8 cellular contexts compared by ENCODE assay signal in genomic region chr1:13748610-13749505, GRCh38. TPM values are rescaled to one million over a fixed set of nuclear protein-coding genes. Genes with fewer than 3 reads are reported as not detected.
DNase-seq lines count a peak whose midpoint lies in the region; ATAC-seq and TF ChIP-seq lines count a peak whose summit lies in the region.

No MANE protein-coding gene starts in this region.

- H3K9me2 ChIP-seq in HCT116 (ENCODE audit: insufficient read depth) (no peaks in the 10 kb centered on the region), MM.1S (replicated peaks; ENCODE audit: insufficient read depth, low read length) (no peaks in the 10 kb centered on the region)

- H3K36me3 ChIP-seq in HCT116 (ENCODE audit: control insufficient read depth in 1 of 2, insufficient read depth in 2 of 2, low read length in 2 of 2), result no peaks in the 10 kb centered on the region
- H3K36me3 ChIP-seq in MM.1S (replicated peaks; ENCODE audit: insufficient read depth, low read length), result peaks cover 4% of the 10 kb centered on the region; the same call in 1 of the 2 replicates
- peaks cover 12% of the 10 kb centered on the region for H3K36me3 ChIP-seq in neuron (ENCODE audit: insufficient read depth, low read length)

- no peak for TF ChIP-seq RAD21 in HCT116 (IDR thresholded peaks at IDR 0.05; ENCODE audit: low read depth)

- CTCF ChIA-PET in HCT116 (lab: Charles Lee), result interaction anchor here (0.7 to 1.0 kb wide), 2 partner anchors 8 to 23 kb away, joined by 3 to 6 read pairs; no protein-coding TSS in a partner anchor

- H3K9ac ChIP-seq in HCT116 (ENCODE audit: low read length) (peak overlapping the region; percentile 59), MM.1S (ENCODE audit: low read length) (peak overlapping the region; percentile 82)

- POLR2A ChIA-PET in HCT116 (lab: Charles Lee), result interaction anchor here (1.0 to 1.3 kb wide), 2 partner anchors 9 to 12 kb away, joined by 5 to 8 read pairs; no protein-coding TSS in a partner anchor

- H3F3A ChIP-seq in MM.1S (ENCODE audit: insufficient read depth, low read length), result peaks cover 16% of the 10 kb centered on the region

- H3K9me3 ChIP-seq in HCT116 (ENCODE audit: control insufficient read depth in 1 of 2, insufficient read depth in 1 of 2, low read depth in 1 of 2, low read length in 2 of 2) (no peaks in the 10 kb centered on the region), MM.1S (replicated peaks; ENCODE audit: insufficient read depth, low read length) (no peaks in the 10 kb centered on the region), neuron (ENCODE audit: low read length) (no peaks in the 10 kb centered on the region)

- H3K4me2 ChIP-seq in HCT116 (ENCODE audit: low read length), result peak overlapping the region; percentile 86
- H3K4me2 ChIP-seq in MM.1S (ENCODE audit: low read depth, low read length), result peak overlapping the region; percentile 90

- TF ChIP-seq POLR2A in HCT116 (IDR thresholded peaks at IDR 0.05; ENCODE audit: borderline replicate concordance, extremely low read depth, insufficient read depth, insufficient read length), result peak; percentile 78

- RAD21 ChIA-PET in HCT116 (lab: Charles Lee; ENCODE audit: low non-redundant PET in 1 of 2, low total read pairs in 2 of 2, uncharacterized antibody in 2 of 2, unreplicated experiment in 2 of 2), result no interaction called here

- H3K27ac ChIP-seq in HCT116 (ENCODE audit: low read depth, low read length) (peak overlapping the region; percentile 76; the same call in 1 of the 2 replicates), MM.1S (ENCODE audit: low read length) (peak overlapping the region; percentile 71), foreskin keratinocyte (peak overlapping the region; percentile 82)

- TF ChIP-seq CTCF in HCT116 (IDR thresholded peaks at IDR 0.05 in 2 of 3, conservative IDR thresholded peaks at IDR 0.05 in 1 of 3; ENCODE audit: borderline replicate concordance in 1 of 3, insufficient read depth in 1 of 3, low read depth in 2 of 3, low read length in 2 of 3) (0 out of 6 replicates have a peak, but pooled peaks of 1 of the 3 experiments have one; percentile 12), MM.1S (IDR thresholded peaks at IDR 0.05; ENCODE audit: low read length) (no peak; the same call in 1 of the 2 replicates), foreskin keratinocyte (conservative IDR thresholded peaks at IDR 0.05) (peak; percentile 49)

- no TSS peak for BruUV-seq in HCT116 (replicated peaks; lab: Mats Ljungman, UMichigan)

- ATAC-seq in HCT116 (peak; percentile 92), foreskin keratinocyte (peak; percentile 96)

- H3K79me2 ChIP-seq in HCT116 (ENCODE audit: insufficient read depth, low read length) (peaks cover 42% of the 10 kb centered on the region), MM.1S (ENCODE audit: low read length) (peaks cover 43% of the 10 kb centered on the region)

- intact Hi-C loops in HCT116 (cut with micrococcal nuclease), result no loop called here

- DNase-seq in GM03348 (ENCODE audit: low spot score), result peak; percentile 99
- peak; percentile 80 for DNase-seq in HCT116 (ENCODE audit: low read depth, low spot score)
- DNase-seq in MM.1S, result peak; percentile 97
- peak; percentile 72 for DNase-seq in SHP77 treated with DMSO at 0.1 percent for 48 hours (lab: John Stamatoyannopoulos, UW)
- peak; percentile 91 for DNase-seq in activated gamma-delta T cell treated with anti-CD3 and anti-CD28 coated beads, Interleukin-2, amount 50 U/mL, for 16 hours (ENCODE audit: low read depth)
- DNase-seq in foreskin keratinocyte, result peak; percentile 79 to 85
- peak; percentile 95 for DNase-seq in stromal cell of bone marrow (ENCODE audit: low read depth)

- H2AFZ ChIP-seq in HCT116 (ENCODE audit: low read depth, low read length, poor library complexity, severe bottlenecking), result peak overlapping the region; percentile 23
- peak overlapping the region; percentile 74 for H2AFZ ChIP-seq in MM.1S (ENCODE audit: low read length)
- peak overlapping the region; percentile 87 for H2AFZ ChIP-seq in neuron (ENCODE audit: low read depth, low read length)

- H4K20me1 ChIP-seq in HCT116 (ENCODE audit: insufficient read depth), result peaks cover 11% of the 10 kb centered on the region; the same call in 1 of the 2 replicates
- peaks cover 32% of the 10 kb centered on the region for H4K20me1 ChIP-seq in MM.1S (ENCODE audit: insufficient read depth, low read length)

- H3K4me3 ChIP-seq in HCT116 (replicated peaks in 1 of 2; ENCODE audit: low read depth in 1 of 2, low read length in 2 of 2) (peak overlapping the region; percentile 74 to 92), MM.1S (ENCODE audit: low read length) (peak overlapping the region; percentile 79), neuron (ENCODE audit: low read length) (peak overlapping the region; percentile 97)

- no peaks in the 10 kb centered on the region for H3K27me3 ChIP-seq in HCT116 (ENCODE audit: insufficient read depth, low read length)
- H3K27me3 ChIP-seq in MM.1S (replicated peaks; ENCODE audit: insufficient read depth, low read length), result no peaks in the 10 kb centered on the region
- H3K27me3 ChIP-seq in foreskin keratinocyte, result no peaks in the 10 kb centered on the region
- H3K27me3 ChIP-seq in neuron (ENCODE audit: insufficient read depth, low read length), result no peaks in the 10 kb centered on the region

- H3K4me1 ChIP-seq in HCT116 (ENCODE audit: control insufficient read depth in 1 of 2, insufficient read depth in 2 of 2, low read length in 2 of 2) (peaks cover 10 to 25% of the 10 kb centered on the region in 2 experiments; a peak in 3 of 4 replicates), MM.1S (ENCODE audit: low read length) (peaks cover 27% of the 10 kb centered on the region), foreskin keratinocyte (peaks cover 37% of the 10 kb centered on the region), neuron (ENCODE audit: insufficient read depth, low read length) (peaks cover 28% of the 10 kb centered on the region)

TF ChIP-seq in HCT116, 20 proteins besides CTCF, POLR2A, EP300 and RAD21:
- TF ChIP-seq POLR2AphosphoS5 (IDR thresholded peaks at IDR 0.05; ENCODE audit: low read depth, low read length), result peak; percentile 91
- peak; percentile 88 for TF ChIP-seq SP1 (IDR thresholded peaks at IDR 0.05; ENCODE audit: low read depth)
- peak; percentile 33; the same call in 1 of the 2 replicates for TF ChIP-seq ELF1 (IDR thresholded peaks at IDR 0.05; ENCODE audit: borderline replicate concordance, low read depth)
- no peak for TF ChIP-seq SRF (IDR thresholded peaks at IDR 0.05; ENCODE audit: low read depth)
- TF ChIP-seq YY1 (IDR thresholded peaks at IDR 0.05; ENCODE audit: extremely low read depth, insufficient replicate concordance, low read depth, low read length), result peak; percentile 61
- TF ChIP-seq TCF7L2 (IDR thresholded peaks at IDR 0.05; ENCODE audit: borderline replicate concordance, extremely low read depth, insufficient read depth, insufficient read length), result peak; percentile 87
- no peak for TF ChIP-seq CEBPB (IDR thresholded peaks at IDR 0.05; ENCODE audit: low read depth)
- no peak for TF ChIP-seq EZH2 (IDR thresholded peaks at IDR 0.05)
TF ChIP-seq in HCT116: peak in this region for 5.

RNA-seq across cellular contexts. Expression of gene PRDM2, which starts 48.9 kb away (rescaled TPM):
- total RNA-seq in HCT116 (2021; ENCODE audit: unreplicated experiment), result 17.3 TPM
- polyA plus RNA-seq in HCT116 (2012), result 2.9 and 3.7 TPM in 2 replicates
- total RNA-seq in foreskin keratinocyte, result 19.0 and 19.1 TPM in 2 replicates
- 5.2 and 6.0 TPM in 2 replicates for polyA plus RNA-seq in foreskin keratinocyte

Comparison
In these comparisons a context has a peak if more than half of its experiments do, and no peak if none do; other contexts are left out.
1. Peak in every context shown above with its lines: DNase-seq, ATAC-seq, H3K4me3 ChIP-seq and H3K27ac ChIP-seq.
2. H2AFZ ChIP-seq: peak in every context shown above with its lines; median percentile 87 in neuron; 74 in MM.1S; 23 in HCT116.